Comparison of ENCODE assay signal across 26 cellular contexts in genomic region chr10:121043124-121043849, GRCh38.
DNase-seq lines count a peak whose midpoint lies in the region; FAIRE-seq and TF ChIP-seq lines count a peak whose summit lies in the region.
"Had no signal": no experiment of that assay in that cellular context is flagged by ENCODE, and none has a peak within 500 bp of the region (broad histone marks: within the 10 kb centered on the region; RNA-seq: fewer than 3 reads in every experiment).

No MANE protein-coding gene starts in this region.

- H3K9ac ChIP-seq in smooth muscle cell (ENCODE audit: low read depth) (no peak overlapping the region), kidney (ENCODE audit: low read length in 2 of 2) (no peak overlapping the region)

- H3K9me3 ChIP-seq in SJCRH30 (replicated peaks) = no peaks in the 10 kb centered on the region; the same call in 1 of the 2 replicates
- H3K9me3 ChIP-seq in mesodermal cell (ENCODE audit: control insufficient read depth, low read length) = no peaks in the 10 kb centered on the region
- H3K9me3 ChIP-seq in smooth muscle cell (replicated peaks; ENCODE audit: low read depth) = no peaks in the 10 kb centered on the region
- H3K9me3 ChIP-seq in kidney (ENCODE audit: control insufficient read depth in 1 of 2, low read length in 2 of 2) = no peaks in the 10 kb centered on the region
- H3K9me3 ChIP-seq: ascending aorta, Peyer's patch, vagina had no signal

- no peak overlapping the region for H3K27ac Mint-ChIP-seq in HFFc6
- H3K27ac Mint-ChIP-seq: activated CD8-positive, alpha-beta T cell treated with anti-CD3 and anti-CD28 coated beads, Interleukin-2, amount 10 ng/mL, durations not matched to agents 7 days and 5 days; activated naive CD4-positive, alpha-beta T cell treated with anti-CD3 and anti-CD28 coated beads, Interleukin-2, amount 50 U/mL, for 24 hours; B cell had no signal

- TF ChIP-seq CTCF in smooth muscle cell (IDR thresholded peaks at IDR 0.05; ENCODE audit: borderline replicate concordance, insufficient read depth, poor library complexity, severe bottlenecking) (no peak), kidney (IDR thresholded peaks at IDR 0.05; ENCODE audit: borderline replicate concordance, extremely low read depth, insufficient read depth) (no peak), HFFc6 (IDR thresholded peaks at IDR 0.05) (no peak)

- no peak overlapping the region for H3K4me3 Mint-ChIP-seq in HFFc6
- H3K4me3 Mint-ChIP-seq: activated CD8-positive, alpha-beta T cell treated with anti-CD3 and anti-CD28 coated beads, Interleukin-2, amount 10 ng/mL, durations not matched to agents 7 days and 5 days; activated naive CD4-positive, alpha-beta T cell treated with anti-CD3 and anti-CD28 coated beads, Interleukin-2, amount 50 U/mL, for 24 hours; B cell had no signal

- peak overlapping the region; percentile 39 for H3K4me3 ChIP-seq in SJCRH30
- H3K4me3 ChIP-seq in mesodermal cell (ENCODE audit: extremely low read depth, insufficient read depth, low read length, poor library complexity, severe bottlenecking) = no peak overlapping the region
- no peak overlapping the region for H3K4me3 ChIP-seq in smooth muscle cell
- no peak overlapping the region for H3K4me3 ChIP-seq in kidney (ENCODE audit: low read length in 2 of 2)
- H3K4me3 ChIP-seq: ascending aorta, Peyer's patch, vagina had no signal

- H3K9me3 Mint-ChIP-seq in HFFc6 = peaks cover 23% of the 10 kb centered on the region
- H3K9me3 Mint-ChIP-seq: activated naive CD4-positive, alpha-beta T cell treated with anti-CD3 and anti-CD28 coated beads, Interleukin-2, amount 50 U/mL, for 24 hours had no signal

- no peaks in the 10 kb centered on the region for H3K27me3 ChIP-seq in SJCRH30
- H3K27me3 ChIP-seq in smooth muscle cell (ENCODE audit: low read depth) = no peaks in the 10 kb centered on the region
- H3K27me3 ChIP-seq: ascending aorta, Peyer's patch, vagina had no signal

- H3F3A ChIP-seq in smooth muscle cell (ENCODE audit: low read depth) = no peaks in the 10 kb centered on the region

- no peaks in the 10 kb centered on the region for H3K36me3 Mint-ChIP-seq in HFFc6 (ENCODE audit: low read depth)
- H3K36me3 Mint-ChIP-seq: activated naive CD4-positive, alpha-beta T cell treated with anti-CD3 and anti-CD28 coated beads, Interleukin-2, amount 50 U/mL, for 24 hours had no signal

- no peaks in the 10 kb centered on the region for H4K20me1 ChIP-seq in smooth muscle cell (ENCODE audit: low read depth)

- intact Hi-C loops in kidney (cut with DNase I) = no loop called here

- DNase-seq in NCI-H748 (lab: John Stamatoyannopoulos, UW; ENCODE audit: unreplicated experiment) (peak; percentile 22), NCI-H748 treated with DMSO at 0.1 percent for 48 hours (lab: John Stamatoyannopoulos, UW) (no peak), SJCRH30 (peak; percentile 63 to 83), smooth muscle cell (lab: John Stamatoyannopoulos, UW; ENCODE audit: unreplicated experiment) (no peak), T-helper 1 cell (no peak), kidney (no peak), HFFc6 (no peak)
- DNase-seq: 8988T; activated CD8-positive, alpha-beta T cell treated with anti-CD3 and anti-CD28 coated beads, Interleukin-2, amount 10 ng/mL, durations not matched to agents 7 days and 5 days; activated T-cell treated with anti-CD3 and anti-CD28 coated beads, Interleukin-2, amount 50 U/mL, for 1 hour; COR-L47; effector CD4-positive, alpha-beta T cell; EL; IMR-90; midbrain; NCI-H1436 treated with DMSO at 0.1 percent for 48 hours; NCI-H226; Peyer's patch; stimulated activated CD4-positive, alpha-beta T cell treated with anti-CD3 and anti-CD28 coated beads, Interleukin-15, amount 100 ng/mL, for 24 hours; T1000 had no signal

- WGBS in mesodermal cell (ENCODE audit: insufficient coverage in 2 of 2), 2 experiments = 92% methylated on average over 12 to 16 of the region's 20 CpGs
- 55% methylated on average over 20 of the region's 20 CpGs for WGBS in smooth muscle cell (ENCODE audit: low lambda C conversion rate)

- H3K27ac ChIP-seq in SJCRH30 (peak overlapping the region; percentile 72), mesodermal cell (ENCODE audit: low read depth, low read length, severe bottlenecking) (peak overlapping the region; percentile 50), smooth muscle cell (ENCODE audit: low read depth) (no peak overlapping the region), kidney (ENCODE audit: low read depth in 2 of 2, low read length in 2 of 2) (no peak overlapping the region)
- H3K27ac ChIP-seq: ascending aorta, Peyer's patch, vagina had no signal

- H3K4me2 ChIP-seq in smooth muscle cell = peak overlapping the region; percentile 9

- no peaks in the 10 kb centered on the region for H3K4me1 Mint-ChIP-seq in HFFc6 (ENCODE audit: low read depth)
- H3K4me1 Mint-ChIP-seq: activated naive CD4-positive, alpha-beta T cell treated with anti-CD3 and anti-CD28 coated beads, Interleukin-2, amount 50 U/mL, for 24 hours; B cell had no signal

- FAIRE-seq in kidney (lab: Jason Lieb, UNC) = no peak
- FAIRE-seq: frontal cortex had no signal

- H3K4me1 ChIP-seq in SJCRH30 (peaks cover 12% of the 10 kb centered on the region), mesodermal cell (ENCODE audit: control insufficient read depth, insufficient read depth, low read length, poor library complexity, severe bottlenecking) (no peaks in the 10 kb centered on the region), smooth muscle cell (ENCODE audit: low read depth) (no peaks in the 10 kb centered on the region), kidney (ENCODE audit: control insufficient read depth in 1 of 2, insufficient read depth in 1 of 2, low read depth in 1 of 2, low read length in 2 of 2) (no peaks in the 10 kb centered on the region)
- H3K4me1 ChIP-seq: ascending aorta, Peyer's patch, vagina had no signal

- H3K36me3 ChIP-seq in SJCRH30 = no peaks in the 10 kb centered on the region
- no peaks in the 10 kb centered on the region for H3K36me3 ChIP-seq in mesodermal cell (ENCODE audit: control insufficient read depth, insufficient read depth, low read length)
- no peaks in the 10 kb centered on the region for H3K36me3 ChIP-seq in smooth muscle cell (ENCODE audit: low read depth)
- H3K36me3 ChIP-seq in kidney (ENCODE audit: control insufficient read depth in 1 of 2, insufficient read depth in 2 of 2, low read length in 2 of 2) = no peaks in the 10 kb centered on the region
- H3K36me3 ChIP-seq: ascending aorta, Peyer's patch, vagina had no signal

- no peaks in the 10 kb centered on the region for H3K79me2 ChIP-seq in smooth muscle cell (ENCODE audit: low read depth)

- no peak overlapping the region for H2AFZ ChIP-seq in smooth muscle cell (ENCODE audit: low read depth)

- H3K27me3 Mint-ChIP-seq in HFFc6 (ENCODE audit: insufficient read depth) = no peaks in the 10 kb centered on the region
- H3K27me3 Mint-ChIP-seq: activated naive CD4-positive, alpha-beta T cell treated with anti-CD3 and anti-CD28 coated beads, Interleukin-2, amount 50 U/mL, for 24 hours had no signal

Comparison
In these comparisons a context has a peak if more than half of its experiments do, and no peak if none do; other contexts are left out.
1. DNase-seq: peak in NCI-H748 (single experiment) and SJCRH30 (2 of 2); none in NCI-H748 treated with DMSO at 0.1 percent for 48 hours (single experiment), smooth muscle cell (single experiment), T-helper 1 cell (0 of 5), kidney (single experiment) and HFFc6 (single experiment).
2. H3K27ac ChIP-seq: peak in SJCRH30 (single experiment) and mesodermal cell (single experiment); none in smooth muscle cell (single experiment) and kidney (0 of 2).